Comparison of ENCODE assay signal across 19 cellular contexts in the genomic region with DNA sequence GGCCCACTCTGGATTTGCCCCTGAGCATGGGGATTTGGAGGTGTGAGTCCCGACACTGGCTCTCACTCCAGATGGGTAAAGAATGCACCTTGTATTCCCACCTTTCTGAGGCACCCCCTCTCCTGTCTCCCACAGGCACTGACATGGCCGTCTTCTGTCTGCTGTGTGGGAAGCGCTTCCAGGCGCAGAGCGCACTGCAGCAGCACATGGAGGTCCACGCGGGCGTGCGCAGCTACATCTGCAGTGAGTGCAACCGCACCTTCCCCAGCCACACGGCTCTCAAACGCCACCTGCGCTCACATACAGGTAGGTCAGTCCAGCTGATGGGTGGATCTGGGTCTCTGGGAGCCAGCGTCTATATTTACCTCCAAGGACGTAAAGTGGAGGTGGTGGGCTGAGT. TPM values are rescaled to one million over a fixed set of nuclear protein-coding genes. Genes with fewer than 3 reads are reported as not detected.
DNase-seq lines count a peak whose midpoint lies in the region; ATAC-seq, FAIRE-seq and TF ChIP-seq lines count a peak whose summit lies in the region.
"Had no signal": no experiment of that assay in that cellular context is flagged by ENCODE, and none has a peak within 500 bp of the region (broad histone marks: within the 10 kb centered on the region; RNA-seq: fewer than 3 reads in every experiment).

No MANE protein-coding gene starts in this region.

- H3K4ac ChIP-seq in IMR-90 (ENCODE audit: low read depth, low read length) (no peak overlapping the region), neuronal stem cell (ENCODE audit: low read length) (no peak overlapping the region)

- H2BK12ac ChIP-seq in neuronal stem cell (ENCODE audit: low read length): no peak overlapping the region

- no peak overlapping the region for H2BK5ac ChIP-seq in IMR-90 (ENCODE audit: low read depth, low read length, poor library complexity, severe bottlenecking)
- H2BK5ac ChIP-seq in neuronal stem cell (ENCODE audit: low read length): no peak overlapping the region

- H4K8ac ChIP-seq in IMR-90 (ENCODE audit: low read depth in 2 of 2, low read length in 2 of 2) (no peak overlapping the region), neuronal stem cell (ENCODE audit: low read depth, low read length) (no peak overlapping the region)

- DNase-seq in IMR-90 (no peak), RWPE1 (ENCODE audit: low spot score) (no peak), neuronal stem cell (ENCODE audit: low spot score) (no peak), gastrocnemius medialis (no peak), kidney (no peak)
- DNase-seq: 8988T; Calu3; CD4-positive, alpha-beta memory T cell; DMS79 treated with DMSO at 0.1 percent for 48 hours; GF-D8; GOT3; H7; HFFc6 had no signal

- BruUV-seq in IMR-90 (replicated peaks; lab: Mats Ljungman, UMichigan): no TSS peak

- TF ChIP-seq POLR2A in IMR-90 (IDR thresholded peaks at IDR 0.05; ENCODE audit: low read depth, low read length) (no peak), gastrocnemius medialis (IDR thresholded peaks at IDR 0.05) (no peak)

- ATAC-seq in IMR-90 (ENCODE audit: low read depth) (no peak), gastrocnemius medialis (no peak), GM18511 (IDR thresholded peaks at IDR 0.05; ENCODE audit: unreplicated experiment) (no peak), HG03039 (IDR thresholded peaks at IDR 0.05; ENCODE audit: unreplicated experiment) (no peak)
- ATAC-seq: HCT116 had no signal

- 84% methylated on average over 12 of the region's 15 CpGs; no CpG with 5 or more reads in 1 of the 2 experiments for WGBS in IMR-90 (ENCODE audit: extremely low coverage in 2 of 2, insufficient read length in 1 of 2), 2 experiments
- WGBS in neuronal stem cell (ENCODE audit: extremely low coverage in 2 of 2, insufficient read length in 2 of 2, insufficient replicate concordance in 1 of 2), 2 donors: no CpG with 5 or more reads among the region's 15 CpGs

- intact Hi-C loops in IMR-90 (cut with micrococcal nuclease): no loop called here
- intact Hi-C loops in gastrocnemius medialis (cut with DNase I; ENCODE audit: low total_unique reads): loop anchor here (5.0 kb wide), 1 partner anchor 185 kb away; the partner anchor contains the start of gene ZBTB16
- intact Hi-C loops in kidney (cut with DNase I): no loop called here

- H2AK5ac ChIP-seq in IMR-90 (ENCODE audit: low read depth, low read length): no peak overlapping the region
- H2AK5ac ChIP-seq in neuronal stem cell (ENCODE audit: low read depth, low read length): peak overlapping the region; percentile 38

- H3K9ac ChIP-seq in IMR-90 (ENCODE audit: low read depth, low read length) (no peak overlapping the region), neuronal stem cell (ENCODE audit: low read depth, low read length, poor library complexity) (no peak overlapping the region), kidney (ENCODE audit: low read length in 2 of 2) (no peak overlapping the region)
- H3K9ac ChIP-seq: BLaER1 had no signal

- H3K79me1 ChIP-seq in IMR-90 (ENCODE audit: low read depth in 1 of 2, low read length in 2 of 2) (no peaks in the 10 kb centered on the region), neuronal stem cell (ENCODE audit: low read depth, low read length) (peaks cover 12% of the 10 kb centered on the region)

- no peak overlapping the region for H3K18ac ChIP-seq in IMR-90 (ENCODE audit: low read depth, low read length)
- peak overlapping the region; percentile 22 for H3K18ac ChIP-seq in neuronal stem cell (ENCODE audit: low read length)

- H2BK15ac ChIP-seq in IMR-90 (ENCODE audit: low read depth, low read length) (no peak overlapping the region), neuronal stem cell (ENCODE audit: low read length) (no peak overlapping the region)

- FAIRE-seq in kidney (lab: Jason Lieb, UNC): no peak
- FAIRE-seq: HTR-8/SVneo had no signal

- H2BK120ac ChIP-seq in IMR-90 (ENCODE audit: low read depth, low read length) (no peak overlapping the region), neuronal stem cell (ENCODE audit: low read depth, low read length) (no peak overlapping the region)

- H3K4me1 ChIP-seq in IMR-90 (ENCODE audit: control insufficient read depth, insufficient read depth, low read length): no peaks in the 10 kb centered on the region; the same call in 1 of the 2 replicates
- peaks cover 7 to 40% of the 10 kb centered on the region in 2 donors for H3K4me1 ChIP-seq in neuronal stem cell (ENCODE audit: control insufficient read depth in 2 of 2, insufficient read depth in 1 of 2, low read depth in 1 of 2, low read length in 2 of 2)
- H3K4me1 ChIP-seq in gastrocnemius medialis: peaks cover 84 to 86% of the 10 kb centered on the region in 2 donors
- no peaks in the 10 kb centered on the region for H3K4me1 ChIP-seq in kidney (ENCODE audit: control insufficient read depth in 1 of 2, insufficient read depth in 1 of 2, low read depth in 1 of 2, low read length in 2 of 2)
- H3K4me1 ChIP-seq: BLaER1 had no signal

- H3K27ac ChIP-seq in IMR-90 (ENCODE audit: insufficient read depth, low read length) (no peak overlapping the region), RWPE1 (peak overlapping the region; percentile 50), neuronal stem cell (replicated peaks; ENCODE audit: low read length) (no peak overlapping the region), gastrocnemius medialis (peak overlapping the region; percentile 90 to 99 (median 96)), kidney (ENCODE audit: low read depth in 2 of 2, low read length in 2 of 2) (no peak overlapping the region)
- H3K27ac ChIP-seq: BLaER1 had no signal

- H3K9me1 ChIP-seq in IMR-90 (ENCODE audit: insufficient read depth, low read length): no peaks in the 10 kb centered on the region

- H3K36me3 ChIP-seq in IMR-90 (ENCODE audit: control insufficient read depth, insufficient read depth, low read length) (no peaks in the 10 kb centered on the region), neuronal stem cell (replicated peaks in 1 of 2; ENCODE audit: control insufficient read depth in 2 of 2, insufficient read depth in 2 of 2, low read length in 2 of 2) (peaks cover 9 to 52% of the 10 kb centered on the region in 2 donors), gastrocnemius medialis (peaks cover 0 to 69% of the 10 kb centered on the region in 2 donors), kidney (ENCODE audit: control insufficient read depth in 1 of 2, insufficient read depth in 2 of 2, low read length in 2 of 2) (peaks cover 19 to 42% of the 10 kb centered on the region in 2 donors)
- H3K36me3 ChIP-seq: BLaER1 had no signal

- dilution Hi-C loops in IMR-90 (cut with HindIII; ENCODE audit: low sequenced_read_pairs, unreplicated experiment): no loop called here

- no peaks in the 10 kb centered on the region for H4K20me1 ChIP-seq in IMR-90 (ENCODE audit: insufficient read depth, low read length)
- H4K20me1 ChIP-seq: BLaER1 had no signal

- POLR2A ChIA-PET in IMR-90 (lab: Charles Lee; ENCODE audit: unreplicated experiment): no interaction called here
- POLR2A ChIA-PET in RWPE1 (lab: Yijun Ruan, JAX; ENCODE audit: low non-redundant PET): no interaction called here

- H4K91ac ChIP-seq in IMR-90 (ENCODE audit: insufficient read depth, low read depth, low read length): no peak overlapping the region
- no peak overlapping the region for H4K91ac ChIP-seq in neuronal stem cell (ENCODE audit: low read depth, low read length, poor library complexity)

- H3K4me3 ChIP-seq in IMR-90 (ENCODE audit: insufficient read depth, low read depth, low read length): no peak overlapping the region
- no peak overlapping the region for H3K4me3 ChIP-seq in neuronal stem cell (ENCODE audit: low read length in 2 of 2)
- no peak overlapping the region for H3K4me3 ChIP-seq in gastrocnemius medialis
- no peak overlapping the region for H3K4me3 ChIP-seq in kidney (ENCODE audit: low read length in 2 of 2)
- H3K4me3 ChIP-seq: BLaER1 had no signal

- TF ChIP-seq CTCF in IMR-90 (conservative IDR thresholded peaks at IDR 0.05; ENCODE audit: low read depth, low read length): no peak
- TF ChIP-seq CTCF in RWPE1 (conservative IDR thresholded peaks at IDR 0.05; ENCODE audit: low read depth): no peak
- TF ChIP-seq CTCF in gastrocnemius medialis (IDR thresholded peaks at IDR 0.05 in 4 of 5, conservative IDR thresholded peaks at IDR 0.05 in 1 of 5): no peak
- no peak for TF ChIP-seq CTCF in kidney (IDR thresholded peaks at IDR 0.05; ENCODE audit: borderline replicate concordance, extremely low read depth, insufficient read depth)

- H2AFZ ChIP-seq in IMR-90 (replicated peaks; ENCODE audit: low read length, poor library complexity) (peak overlapping the region; percentile 32), neuronal stem cell (ENCODE audit: low read length) (no peak overlapping the region)

- H3K23ac ChIP-seq in IMR-90 (ENCODE audit: low read depth, low read length): no peak overlapping the region
- no peak overlapping the region for H3K23ac ChIP-seq in neuronal stem cell (ENCODE audit: low read depth, low read length, poor library complexity)

- no peak overlapping the region for H2BK20ac ChIP-seq in IMR-90 (ENCODE audit: low read depth, low read length)

- H3K9me3 ChIP-seq in IMR-90 (ENCODE audit: control insufficient read depth, insufficient read depth, low read length): no peaks in the 10 kb centered on the region
- H3K9me3 ChIP-seq in neuronal stem cell (replicated peaks in 1 of 2; ENCODE audit: control insufficient read depth in 2 of 2, insufficient read depth in 1 of 2, low read depth in 1 of 2, low read length in 2 of 2): no peaks in the 10 kb centered on the region
- no peaks in the 10 kb centered on the region for H3K9me3 ChIP-seq in gastrocnemius medialis
- H3K9me3 ChIP-seq in kidney (ENCODE audit: control insufficient read depth in 1 of 2, low read length in 2 of 2): no peaks in the 10 kb centered on the region
- H3K9me3 ChIP-seq: BLaER1 had no signal

- H3K4me2 ChIP-seq in IMR-90 (ENCODE audit: low read depth, low read length) (no peak overlapping the region), neuronal stem cell (ENCODE audit: insufficient read depth, low read length, poor library complexity, severe bottlenecking) (no peak overlapping the region)
- H3K4me2 ChIP-seq: BLaER1 had no signal

- H3K27me3 ChIP-seq in IMR-90 (ENCODE audit: control insufficient read depth, insufficient read depth, low read length) (peaks cover 32% of the 10 kb centered on the region), neuronal stem cell (ENCODE audit: control insufficient read depth in 3 of 3, insufficient read depth in 3 of 3, low read depth in 1 of 3, low read length in 3 of 3) (no peaks in the 10 kb centered on the region), gastrocnemius medialis (no peaks in the 10 kb centered on the region)
- H3K27me3 ChIP-seq: BLaER1 had no signal

- H4K5ac ChIP-seq in IMR-90 (ENCODE audit: low read depth, low read length): no peak overlapping the region

- H2AK9ac ChIP-seq in IMR-90 (replicated peaks; ENCODE audit: low read depth, low read length, poor library complexity): no peak overlapping the region

- in situ Hi-C loops in IMR-90 (cut with MboI; ENCODE audit: low sequenced_read_pairs): no loop called here
- in situ Hi-C loops in gastrocnemius medialis (cut with MboI; ENCODE audit: low sequenced_read_pairs in 4 of 4): loop anchor here in 1 of 4 donors (10.0 kb wide), 1 partner anchor 187 kb away; the partner anchor contains the start of gene ZBTB16

- no peak for TF ChIP-seq RAD21 in IMR-90 (IDR thresholded peaks at IDR 0.05; ENCODE audit: low read length)

- no peak overlapping the region for H3K56ac ChIP-seq in IMR-90 (ENCODE audit: extremely low read depth, insufficient read depth, low read length)

- CTCF ChIA-PET in IMR-90 (lab: Yijun Ruan, JAX): no interaction called here
- CTCF ChIA-PET in RWPE1 (lab: Yijun Ruan, JAX): no interaction called here

- H3K14ac ChIP-seq in IMR-90 (replicated peaks; ENCODE audit: low read depth, low read length) (no peak overlapping the region), neuronal stem cell (ENCODE audit: low read length) (peak overlapping the region; percentile 72)

RNA-seq across cellular contexts. Expression of gene NNMT, which starts 54.2 kb away (rescaled TPM):
- total RNA-seq in IMR-90 (2012; rRNA removed) (74.7 and 108 TPM in 2 replicates), gastrocnemius medialis (100 to 1,000 TPM; 157 to 968 (median 541) TPM), kidney (1,451 TPM)
- polyA plus RNA-seq in IMR-90 (2012; rRNA removed) (76.1 and 79.7 TPM in 2 replicates), kidney (ENCODE audit: insufficient read depth, low read depth, low replicate concordance) (91.9 TPM)
- polyA plus RNA-seq in IMR-90 (2012; cell fraction: cytosol; rRNA removed): 127 and 153 TPM in 2 replicates
- polyA plus RNA-seq in IMR-90 (2012; cell fraction: nucleus; rRNA removed; ENCODE audit: low replicate concordance): 46.1 and 57.3 TPM in 2 replicates
- polyA plus RNA-seq in neuronal stem cell (2013, experiment 1 of 2): 0.54 TPM
- 0.79 TPM for polyA plus RNA-seq in neuronal stem cell (2013, experiment 2 of 2)
- total RNA-seq: CD4-positive, alpha-beta memory T cell; H7 had no signal
- polyA plus RNA-seq: CD14-positive monocyte; CD4-positive, alpha-beta memory T cell had no signal

Comparison
In these comparisons a context has a peak if more than half of its experiments do, and no peak if none do; other contexts are left out.
1. H3K27ac ChIP-seq: peak in RWPE1 (single experiment) and gastrocnemius medialis (4 of 4); none in IMR-90 (single experiment), neuronal stem cell (single experiment) and kidney (0 of 2).